1 cellular context compared by ENCODE assay signal in the genomic region with DNA sequence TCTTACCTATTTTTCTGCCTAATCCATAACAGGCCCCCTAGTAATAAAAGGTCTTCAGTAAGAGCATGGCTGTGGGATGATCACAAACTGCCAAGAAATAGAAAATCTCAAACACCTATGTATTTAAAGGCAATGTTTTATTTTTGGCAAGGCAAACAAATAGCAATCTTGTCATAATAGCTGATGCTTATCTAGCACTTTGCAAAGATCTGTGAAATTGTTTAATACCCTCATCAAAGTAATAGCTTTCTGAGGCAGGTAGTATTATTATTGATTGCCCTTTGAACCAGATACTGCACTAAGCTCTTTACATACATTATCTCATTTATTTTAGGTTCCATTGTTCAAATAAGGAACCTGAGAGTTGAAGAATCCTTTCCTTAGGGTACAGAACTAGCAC.
TF ChIP-seq lines count a peak whose summit lies in the region.

No MANE protein-coding gene starts in this region.

TF ChIP-seq in HepG2, 621 proteins besides CTCF, POLR2A, EP300 and RAD21:
- TF ChIP-seq HNRNPH1 (optimal IDR thresholded peaks at IDR 0.05; ENCODE audit: low read depth, low read length) (no peak), ZNF607 (CRISPR knock-in tag; IDR thresholded peaks at IDR 0.05; ENCODE audit: borderline replicate concordance) (no peak)
